8 cellular contexts compared by ENCODE assay signal in genomic region chr3:88113311-88114162, GRCh38. TPM values are rescaled to one million over a fixed set of nuclear protein-coding genes. Genes with fewer than 3 reads are reported as not detected.
DNase-seq lines count a peak whose midpoint lies in the region; ATAC-seq and TF ChIP-seq lines count a peak whose summit lies in the region.

No MANE protein-coding gene starts in this region.

- ATAC-seq in GM18873 (IDR thresholded peaks at IDR 0.05; ENCODE audit: low FRiP score, unreplicated experiment) (peak; percentile 87), HG03066 (IDR thresholded peaks at IDR 0.05; ENCODE audit: low read depth, unreplicated experiment) (peak; percentile 91), WTC11 (peak; percentile 93), lower lobe of right lung (peak; percentile 83 to 93)

- peaks cover 21 to 32% of the 10 kb centered on the region in 2 donors for H3K36me3 Mint-ChIP-seq in CD14-positive monocyte
- H3K36me3 Mint-ChIP-seq in WTC11 = peaks cover 5% of the 10 kb centered on the region; the same call in 1 of the 2 replicates

- intact Hi-C loops in CD14-positive monocyte (cut with micrococcal nuclease) = loop anchor here in 1 of 2 donors (10.0 kb wide), 1 partner anchor 49 kb away; no protein-coding TSS in a partner anchor
- intact Hi-C loops in lower lobe of right lung (cut with DNase I) = no loop called here

- H3K9me3 Mint-ChIP-seq in CD14-positive monocyte (no peaks in the 10 kb centered on the region), WTC11 (no peaks in the 10 kb centered on the region)

- no peaks in the 10 kb centered on the region for H3K27me3 ChIP-seq in lower lobe of right lung (ENCODE audit: low read depth)

- TF ChIP-seq CTCF in CD14-positive monocyte (IDR thresholded peaks at IDR 0.05) = peak; percentile 87
- peak; percentile 51 for TF ChIP-seq CTCF in WTC11 (IDR thresholded peaks at IDR 0.05)
- peak; percentile 77 for TF ChIP-seq CTCF in lower lobe of right lung (IDR thresholded peaks at IDR 0.05)

- H3K4me3 ChIP-seq in lower lobe of right lung = no peak overlapping the region

- POLR2A ChIA-PET in WTC11 (lab: Charles Lee) = interaction anchor here (0.6 kb wide), 1 partner anchor 1270 kb away, joined by 4 read pairs; no protein-coding TSS in a partner anchor

- no peaks in the 10 kb centered on the region for H3K4me1 ChIP-seq in lower lobe of right lung

- H3K4me3 Mint-ChIP-seq in CD14-positive monocyte (no peak overlapping the region), WTC11 (no peak overlapping the region)

- no peak overlapping the region for H3K27ac Mint-ChIP-seq in CD14-positive monocyte
- no peak overlapping the region for H3K27ac Mint-ChIP-seq in WTC11

- H3K4me1 Mint-ChIP-seq in CD14-positive monocyte = peaks cover 8% of the 10 kb centered on the region
- H3K4me1 Mint-ChIP-seq in WTC11 = peaks cover 2% of the 10 kb centered on the region; the same call in 1 of the 2 replicates

- DNase-seq in CD14-positive monocyte (ENCODE audit: low spot score) (no peak), NCI-H2107 (lab: John Stamatoyannopoulos, UW) (peak; percentile 36), WTC11 (ENCODE audit: low spot score) (peak; percentile 55), dedifferentiated amniotic fluid mesenchymal stem cell (ENCODE audit: extremely low spot score) (peak; percentile 69), lower lobe of right lung (no peak)
- DNase-seq in stimulated activated CD8-positive, alpha-beta memory T cell treated with anti-CD3 and anti-CD28 coated beads, Interleukin-15, amount 100 ng/mL, for 1 hour (ENCODE audit: low read depth) = peak; percentile 38

- peaks cover 14% of the 10 kb centered on the region for H3K36me3 ChIP-seq in lower lobe of right lung

- no peaks in the 10 kb centered on the region for H3K9me3 ChIP-seq in lower lobe of right lung

- H3K27me3 Mint-ChIP-seq in CD14-positive monocyte (ENCODE audit: low read depth in 3 of 3) (no peaks in the 10 kb centered on the region), WTC11 (ENCODE audit: low read depth) (no peaks in the 10 kb centered on the region)

- CTCF ChIA-PET in WTC11 (lab: Charles Lee) = interaction anchor here (0.6 to 2.0 kb wide), 19 partner anchors 10 to 763 kb away, joined by 3 to 17 read pairs (median 4); partner anchors contain the start of genes CGGBP1 and ZNF654

- no peak overlapping the region for H3K27ac ChIP-seq in lower lobe of right lung

TF ChIP-seq in WTC11, 78 proteins besides CTCF, POLR2A, EP300 and RAD21:
- TF ChIP-seq NR1H2 (CRISPR knock-in tag; IDR thresholded peaks at IDR 0.05) = no peak
- no peak for TF ChIP-seq ATF3 (CRISPR knock-in tag; conservative IDR thresholded peaks at IDR 0.05)
- no peak for TF ChIP-seq ZNF317 (CRISPR knock-in tag; IDR thresholded peaks at IDR 0.05; ENCODE audit: borderline replicate concordance, low read depth)
- no peak for TF ChIP-seq ZSCAN18 (CRISPR knock-in tag; IDR thresholded peaks at IDR 0.05)
- no peak for TF ChIP-seq EMX1 (CRISPR knock-in tag; IDR thresholded peaks at IDR 0.05)
- TF ChIP-seq TEAD1 (CRISPR knock-in tag; IDR thresholded peaks at IDR 0.05) = no peak
- TF ChIP-seq STAT6 (CRISPR knock-in tag; conservative IDR thresholded peaks at IDR 0.05; ENCODE audit: low read depth) = no peak
- no peak for TF ChIP-seq ATF2 (CRISPR knock-in tag; IDR thresholded peaks at IDR 0.05; ENCODE audit: borderline replicate concordance, low read depth)

RNA-seq across cellular contexts. Expression of gene C3orf38, which starts 36.2 kb away (rescaled TPM):
- polyA plus RNA-seq in CD14-positive monocyte = 10 to 100 TPM; 24.9 to 25.4 TPM
- total RNA-seq in WTC11 (2021) = 22.5 to 24.1 TPM (median 23.9 TPM) in 3 replicates
- total RNA-seq in lower lobe of right lung = 25.0 TPM

RNA-seq across cellular contexts. Expression of gene ZNF654, which starts 54.5 kb away (rescaled TPM):
- polyA plus RNA-seq in CD14-positive monocyte = 1 to 10 TPM; 4.8 to 7.2 TPM
- total RNA-seq in WTC11 (2021) (7.0 to 10.0 TPM (median 8.3 TPM) in 3 replicates), lower lobe of right lung (16.6 TPM)

RNA-seq across cellular contexts. Expression of gene CGGBP1, which starts 54.7 kb away (rescaled TPM):
- 10 to 100 TPM; 68.7 to 82.4 TPM for polyA plus RNA-seq in CD14-positive monocyte
- 57.6 to 61.3 TPM (median 60.7 TPM) in 3 replicates for total RNA-seq in WTC11 (2021)
- 85.9 TPM for total RNA-seq in lower lobe of right lung

Comparison
In these comparisons a context has a peak if more than half of its experiments do, and no peak if none do; other contexts are left out.
1. DNase-seq: peak in NCI-H2107 (single experiment), WTC11 (single experiment), dedifferentiated amniotic fluid mesenchymal stem cell (single experiment) and stimulated activated CD8-positive, alpha-beta memory T cell treated with anti-CD3 and anti-CD28 coated beads, Interleukin-15, amount 100 ng/mL, for 1 hour (single experiment); none in CD14-positive monocyte (single experiment) and lower lobe of right lung (single experiment).
2. Peak in every context shown above with its lines, with median percentiles within 50 percentile points of each other: CTCF ChIP-seq and ATAC-seq.